Comparison of ENCODE assay signal across 8 cellular contexts in genomic region chr11:76380977-76381719, GRCh38. TPM values are rescaled to one million over a fixed set of nuclear protein-coding genes. Genes with fewer than 3 reads are reported as not detected.
A peak's percentile ranks its signal among the peaks of the same experiment; 100 is the strongest.
DNase-seq lines count a peak whose midpoint lies in the region; ATAC-seq and TF ChIP-seq lines count a peak whose summit lies in the region.

Gene GVQW3, plus strand, starts transcription at chr11:76381323. Its CDS starts 506 bp downstream, at chr11:76381829.
A gene with protein sequence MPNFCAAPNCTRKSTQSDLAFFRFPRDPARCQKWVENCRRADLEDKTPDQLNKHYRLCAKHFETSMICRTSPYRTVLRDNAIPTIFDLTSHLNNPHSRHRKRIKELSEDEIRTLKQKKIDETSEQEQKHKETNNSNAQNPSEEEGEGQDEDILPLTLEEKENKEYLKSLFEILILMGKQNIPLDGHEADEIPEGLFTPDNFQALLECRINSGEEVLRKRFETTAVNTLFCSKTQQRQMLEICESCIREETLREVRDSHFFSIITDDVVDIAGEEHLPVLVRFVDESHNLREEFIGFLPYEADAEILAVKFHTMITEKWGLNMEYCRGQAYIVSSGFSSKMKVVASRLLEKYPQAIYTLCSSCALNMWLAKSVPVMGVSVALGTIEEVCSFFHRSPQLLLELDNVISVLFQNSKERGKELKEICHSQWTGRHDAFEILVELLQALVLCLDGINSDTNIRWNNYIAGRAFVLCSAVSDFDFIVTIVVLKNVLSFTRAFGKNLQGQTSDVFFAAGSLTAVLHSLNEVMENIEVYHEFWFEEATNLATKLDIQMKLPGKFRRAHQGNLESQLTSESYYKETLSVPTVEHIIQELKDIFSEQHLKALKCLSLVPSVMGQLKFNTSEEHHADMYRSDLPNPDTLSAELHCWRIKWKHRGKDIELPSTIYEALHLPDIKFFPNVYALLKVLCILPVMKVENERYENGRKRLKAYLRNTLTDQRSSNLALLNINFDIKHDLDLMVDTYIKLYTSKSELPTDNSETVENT (minus strand): TSS chr11:76381132. CDS start chr11:76380836, 296 bp downstream.

- no peaks in the 10 kb centered on the region for H3K9me3 ChIP-seq in SK-N-MC (ENCODE audit: low read depth, low read length)
- no peaks in the 10 kb centered on the region for H3K9me3 ChIP-seq in ovary
- H3K9me3 ChIP-seq in thyroid gland: no peaks in the 10 kb centered on the region

- ATAC-seq in HG02610 (IDR thresholded peaks at IDR 0.05; ENCODE audit: unreplicated experiment): peak; percentile 75
- ATAC-seq in activated naive CD4-positive, alpha-beta T cell treated with anti-CD3 and anti-CD28 coated beads, Interleukin-2, amount 50 U/mL, for 72 hours: peak; percentile 68 to 87

- peak; percentile 16 for TF ChIP-seq CTCF in GM12864 (IDR thresholded peaks at IDR 0.05; ENCODE audit: low read depth, low read length, missing control alignments)
- no peak for TF ChIP-seq CTCF in ovary (IDR thresholded peaks at IDR 0.05)
- peak in 2 of 6 experiments; percentile 25 to 38 for TF ChIP-seq CTCF in thyroid gland (IDR thresholded peaks at IDR 0.05)

- DNase-seq in GM12864 (ENCODE audit: low read depth): peak; percentile 85
- DNase-seq in NCI-H1048 (lab: John Stamatoyannopoulos, UW): peak; percentile 93
- peak; percentile 59 for DNase-seq in SK-N-MC (ENCODE audit: low read depth, low spot score)
- peak; percentile 95 to 98 for DNase-seq in activated naive CD4-positive, alpha-beta T cell treated with anti-CD3 and anti-CD28 coated beads, Interleukin-2, amount 50 U/mL, for 72 hours (ENCODE audit: low spot score in 2 of 2)
- peak; percentile 88 to 99 (median 97) for DNase-seq in head of caudate nucleus
- DNase-seq in ovary: peak; percentile 97 to 99 (median 98)
- DNase-seq in thyroid gland: peak; percentile 98

- H3K36me3 ChIP-seq in SK-N-MC (ENCODE audit: insufficient read depth, low read length) (no peaks in the 10 kb centered on the region), ovary (no peaks in the 10 kb centered on the region), thyroid gland (no peaks in the 10 kb centered on the region)

- peaks cover 8 to 25% of the 10 kb centered on the region in 2 donors for H3K36me3 Mint-ChIP-seq in activated naive CD4-positive, alpha-beta T cell treated with anti-CD3 and anti-CD28 coated beads, Interleukin-2, amount 50 U/mL, for 72 hours

- H3K27me3 ChIP-seq in ovary (no peaks in the 10 kb centered on the region), thyroid gland (no peaks in the 10 kb centered on the region)

- no peak for TF ChIP-seq EP300 in ovary (IDR thresholded peaks at IDR 0.05)

- no peaks in the 10 kb centered on the region for H3K9me3 Mint-ChIP-seq in activated naive CD4-positive, alpha-beta T cell treated with anti-CD3 and anti-CD28 coated beads, Interleukin-2, amount 50 U/mL, for 72 hours

- H3K9ac ChIP-seq in SK-N-MC (ENCODE audit: insufficient read length): peak within 1 kb of the TSS; percentile 89

- 0 to 1% (median 0%) methylated on average over 38 to 69 of the region's 69 CpGs for WGBS in ovary, 3 donors
- 0% methylated on average over 14 to 20 of the region's 69 CpGs for WGBS in thyroid gland, 2 donors

- H3K4me3 ChIP-seq in GM12864 (ENCODE audit: low read depth, low read length): peak within 1 kb of the TSS; percentile 76
- peak within 1 kb of the TSS; percentile 94 for H3K4me3 ChIP-seq in SK-N-MC
- peak within 1 kb of the TSS; percentile 59 for H3K4me3 ChIP-seq in ovary
- peak within 1 kb of the TSS; percentile 86 to 98 (median 90) for H3K4me3 ChIP-seq in thyroid gland (replicated peaks in 1 of 3)

- TF ChIP-seq POLR2A in ovary (IDR thresholded peaks at IDR 0.05): no peak
- TF ChIP-seq POLR2A in thyroid gland (IDR thresholded peaks at IDR 0.05): peak in 1 of 2 donors; percentile 79

- H3K27ac ChIP-seq in SK-N-MC (no peak within 1 kb of the TSS), ovary (peak within 1 kb of the TSS; percentile 53 to 73), thyroid gland (peak within 1 kb of the TSS; percentile 40 to 59 (median 49))

- intact Hi-C loops in head of caudate nucleus (cut with DNase I) (loop anchor here (2.0 to 5.0 kb wide), 2 partner anchors 64 to 174 kb away; partner anchors contain the start of genes EMSY and WNT11), ovary (cut with DNase I) (loop anchor here in 2 of 4 donors (5.0 kb wide), 1 partner anchor 61 kb away; no protein-coding TSS in a partner anchor), thyroid gland (cut with DNase I) (loop anchor here (2.0 kb wide), 1 partner anchor 64 kb away; the partner anchor contains the start of gene EMSY)

- peak within 1 kb of the TSS; percentile 83 to 97 for H3K27ac Mint-ChIP-seq in activated naive CD4-positive, alpha-beta T cell treated with anti-CD3 and anti-CD28 coated beads, Interleukin-2, amount 50 U/mL, for 72 hours

- peaks cover 9% of the 10 kb centered on the region for H3K4me1 ChIP-seq in ovary (ENCODE audit: insufficient read depth)
- H3K4me1 ChIP-seq in thyroid gland: peaks cover 22 to 24% of the 10 kb centered on the region in 2 donors

RNA-seq across cellular contexts. Expression of gene GVQW3, which starts in this region (rescaled TPM):
- total RNA-seq in activated naive CD4-positive, alpha-beta T cell treated with anti-CD3 and anti-CD28 coated beads, Interleukin-2, amount 50 U/mL, for 72 hours: 1 to 10 TPM; 1.0 to 3.9 TPM
- total RNA-seq in ovary (1 to 10 TPM; 2.5 to 4.7 (median 3.4) TPM), thyroid gland (1 to 10 TPM; 2.8 to 7.2 (median 3.4) TPM)
- polyA plus RNA-seq in ovary: 1 to 10 TPM; 2.1 to 6.0 TPM

RNA-seq across cellular contexts. Expression of the second gene that starts in this region (rescaled TPM):
- 10 to 100 TPM; 27.7 to 36.0 TPM for total RNA-seq in activated naive CD4-positive, alpha-beta T cell treated with anti-CD3 and anti-CD28 coated beads, Interleukin-2, amount 50 U/mL, for 72 hours
- 10 to 100 TPM; 30.6 to 55.6 (median 47.3) TPM for total RNA-seq in ovary
- polyA plus RNA-seq in ovary: 10 to 100 TPM; 23.8 to 41.6 TPM
- total RNA-seq in thyroid gland: 10 to 100 TPM; 36.4 to 61.9 (median 43.9) TPM
